10 cellular contexts compared by ENCODE assay signal in genomic region chr19:47032171-47032811, GRCh38. TPM values are rescaled to one million over a fixed set of nuclear protein-coding genes. Genes with fewer than 3 reads are reported as not detected.
DNase-seq lines count a peak whose midpoint lies in the region; FAIRE-seq and TF ChIP-seq lines count a peak whose summit lies in the region.
"Had no signal": no experiment of that assay in that cellular context is flagged by ENCODE, and none has a peak within 500 bp of the region (broad histone marks: within the 10 kb centered on the region; RNA-seq: fewer than 3 reads in every experiment).

No MANE protein-coding gene starts in this region.

- no peak overlapping the region for H3K27ac Mint-ChIP-seq in osteocyte (ENCODE audit: unreplicated experiment)
- H3K27ac Mint-ChIP-seq: activated naive CD8-positive, alpha-beta T cell had no signal

- TF ChIP-seq CTCF in epithelial cell of esophagus (IDR thresholded peaks at IDR 0.05; ENCODE audit: insufficient read depth, low read depth, low read length, missing control alignments): peak; percentile 91
- TF ChIP-seq CTCF in osteocyte (IDR thresholded peaks at IDR 0.05): peak; percentile 79

- no peak for FAIRE-seq in urothelium cell line (lab: Jason Lieb, UNC)
- FAIRE-seq: A204.1 had no signal

- no peak overlapping the region for H3K4me3 ChIP-seq in epithelial cell of esophagus (ENCODE audit: low read length)

- H3K4me1 Mint-ChIP-seq in osteocyte (ENCODE audit: unreplicated experiment): peaks cover 17% of the 10 kb centered on the region

- DNase-seq in DMS 273 (lab: John Stamatoyannopoulos, UW; ENCODE audit: unreplicated experiment) (peak; percentile 68), DMS 273 treated with DMSO at 0.1 percent for 48 hours (lab: John Stamatoyannopoulos, UW) (no peak), NCI-H2196 treated with DMSO at 0.1 percent for 48 hours (lab: John Stamatoyannopoulos, UW; ENCODE audit: unreplicated experiment) (peak; percentile 40), epithelial cell of esophagus (ENCODE audit: low read depth) (peak; percentile 69), osteocyte (ENCODE audit: extremely low spot score, unreplicated experiment) (no peak), urothelium cell line (ENCODE audit: low spot score) (peak; percentile 63), HCEC 1CT (no peak)
- DNase-seq in activated CD8-positive, alpha-beta memory T cell treated with anti-CD3 and anti-CD28 coated beads for 24 hours: peak; percentile 81

- H3K27me3 Mint-ChIP-seq in osteocyte (ENCODE audit: unreplicated experiment): peaks cover 10% of the 10 kb centered on the region

- H3K9me3 Mint-ChIP-seq in osteocyte (ENCODE audit: unreplicated experiment): no peaks in the 10 kb centered on the region

- no peak overlapping the region for H3K4me3 Mint-ChIP-seq in osteocyte (ENCODE audit: unreplicated experiment)
- H3K4me3 Mint-ChIP-seq: activated naive CD8-positive, alpha-beta T cell had no signal

- no peaks in the 10 kb centered on the region for H3K36me3 Mint-ChIP-seq in osteocyte (ENCODE audit: unreplicated experiment)
- H3K36me3 Mint-ChIP-seq: activated naive CD8-positive, alpha-beta T cell had no signal

RNA-seq across cellular contexts. Expression of gene NPAS1, which starts 12.7 kb away (rescaled TPM):
- total RNA-seq in osteocyte: 0.71 and 0.99 TPM in 2 replicates

RNA-seq across cellular contexts. Expression of gene TMEM160, which starts 16.1 kb away (rescaled TPM):
- total RNA-seq in osteocyte: 35.2 and 41.4 TPM in 2 replicates

Comparison
In these comparisons a context has a peak if more than half of its experiments do, and no peak if none do; other contexts are left out.
1. DNase-seq: peak in DMS 273 (single experiment), NCI-H2196 treated with DMSO at 0.1 percent for 48 hours (single experiment), activated CD8-positive, alpha-beta memory T cell treated with anti-CD3 and anti-CD28 coated beads for 24 hours (single experiment), epithelial cell of esophagus (single experiment) and urothelium cell line (single experiment); none in DMS 273 treated with DMSO at 0.1 percent for 48 hours (single experiment), osteocyte (single experiment) and HCEC 1CT (single experiment).